In the genomic region with DNA sequence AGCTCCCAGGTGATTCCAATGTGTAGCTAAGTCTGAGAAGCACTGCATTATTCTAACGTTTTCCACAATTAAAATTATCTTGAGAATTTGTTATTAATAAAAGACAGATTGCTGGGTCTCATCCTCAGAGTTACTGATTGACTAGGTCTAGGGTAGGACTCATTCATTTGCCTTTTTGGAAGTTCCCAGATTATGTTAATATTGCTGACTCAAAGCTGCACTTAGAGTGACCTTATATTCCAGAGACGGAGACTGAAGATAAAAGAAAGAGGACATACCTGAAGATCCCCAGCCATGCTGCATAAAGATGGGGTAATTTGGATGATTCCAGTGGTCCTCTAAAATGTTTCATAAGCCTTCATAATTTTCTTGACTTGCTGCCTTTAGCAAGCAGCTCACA, we compare ENCODE assay signal across 15 cellular contexts.
DNase-seq lines count a peak whose midpoint lies in the region; ATAC-seq, FAIRE-seq and TF ChIP-seq lines count a peak whose summit lies in the region.
"Had no signal": no experiment of that assay in that cellular context is flagged by ENCODE, and none has a peak within 500 bp of the region (broad histone marks: within the 10 kb centered on the region; RNA-seq: fewer than 3 reads in every experiment).

No MANE protein-coding gene starts in this region.

- H3K4me3 Mint-ChIP-seq in osteocyte (ENCODE audit: unreplicated experiment), result no peak overlapping the region
- H3K4me3 Mint-ChIP-seq: CD8-positive, alpha-beta memory T cell had no signal

- peaks cover 16% of the 10 kb centered on the region for H3K4me1 Mint-ChIP-seq in osteocyte (ENCODE audit: unreplicated experiment)
- H3K4me1 Mint-ChIP-seq: CD8-positive, alpha-beta memory T cell had no signal

- ATAC-seq in GM21619 (IDR thresholded peaks at IDR 0.05; ENCODE audit: unreplicated experiment), result no peak
- ATAC-seq: HCT116 had no signal

- no peak overlapping the region for H3K4me3 ChIP-seq in epithelial cell of proximal tubule (ENCODE audit: low read depth, low read length)
- H3K4me3 ChIP-seq: BLaER1 had no signal

- H3K9me3 Mint-ChIP-seq in osteocyte (ENCODE audit: unreplicated experiment), result no peaks in the 10 kb centered on the region
- H3K9me3 Mint-ChIP-seq: CD8-positive, alpha-beta memory T cell had no signal

- TF ChIP-seq CTCF in epithelial cell of proximal tubule (conservative IDR thresholded peaks at IDR 0.05; ENCODE audit: low read depth, low read length) (no peak), osteocyte (IDR thresholded peaks at IDR 0.05) (no peak)

- peaks cover 9% of the 10 kb centered on the region for H3K27me3 Mint-ChIP-seq in osteocyte (ENCODE audit: unreplicated experiment)

- POLR2A ChIA-PET in HEK293T (lab: Yijun Ruan, JAX), result no interaction called here

- CTCF ChIA-PET in HEK293T (lab: Yijun Ruan, JAX), result no interaction called here

- no peak overlapping the region for H3K27ac Mint-ChIP-seq in osteocyte (ENCODE audit: unreplicated experiment)
- H3K27ac Mint-ChIP-seq: CD8-positive, alpha-beta memory T cell had no signal

- peak; percentile 45 for DNase-seq in RCC 7860 (ENCODE audit: low spot score)
- peak; percentile 50 for DNase-seq in epithelial cell of proximal tubule (ENCODE audit: low read depth)
- DNase-seq in kidney glomerular epithelial cell (lab: John Stamatoyannopoulos, UW), result peak; percentile 20
- no peak for DNase-seq in HEK293T (ENCODE audit: extremely low spot score)
- DNase-seq in osteocyte (ENCODE audit: extremely low spot score, unreplicated experiment), result no peak
- DNase-seq: Caco-2; CD8-positive, alpha-beta memory T cell; DMS53; GF-D8; IMR-90 had no signal

- no peak for FAIRE-seq in RCC 7860 (lab: Jason Lieb, UNC)
- FAIRE-seq: GM19239, H54 had no signal

- no peaks in the 10 kb centered on the region for H3K36me3 Mint-ChIP-seq in osteocyte (ENCODE audit: unreplicated experiment)
- H3K36me3 Mint-ChIP-seq: CD8-positive, alpha-beta memory T cell had no signal

TF ChIP-seq in HEK293T, 16 proteins besides CTCF, POLR2A, EP300 and RAD21:
- TF ChIP-seq ZNF384 (IDR thresholded peaks at IDR 0.05) (no peak), HDGF (IDR thresholded peaks at IDR 0.05; ENCODE audit: borderline replicate concordance) (no peak), NFRKB (IDR thresholded peaks at IDR 0.05) (no peak), FOXK2 (IDR thresholded peaks at IDR 0.05) (no peak), CTBP1 (IDR thresholded peaks at IDR 0.05; ENCODE audit: borderline replicate concordance) (no peak)
- TF ChIP-seq, protein P1, sequence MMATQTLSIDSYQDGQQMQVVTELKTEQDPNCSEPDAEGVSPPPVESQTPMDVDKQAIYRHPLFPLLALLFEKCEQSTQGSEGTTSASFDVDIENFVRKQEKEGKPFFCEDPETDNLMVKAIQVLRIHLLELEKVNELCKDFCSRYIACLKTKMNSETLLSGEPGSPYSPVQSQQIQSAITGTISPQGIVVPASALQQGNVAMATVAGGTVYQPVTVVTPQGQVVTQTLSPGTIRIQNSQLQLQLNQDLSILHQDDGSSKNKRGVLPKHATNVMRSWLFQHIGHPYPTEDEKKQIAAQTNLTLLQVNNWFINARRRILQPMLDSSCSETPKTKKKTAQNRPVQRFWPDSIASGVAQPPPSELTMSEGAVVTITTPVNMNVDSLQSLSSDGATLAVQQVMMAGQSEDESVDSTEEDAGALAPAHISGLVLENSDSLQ (IDR thresholded peaks at IDR 0.05), result no peak

Comparison
In these comparisons a context has a peak if more than half of its experiments do, and no peak if none do; other contexts are left out.
1. DNase-seq: peak in RCC 7860 (single experiment), epithelial cell of proximal tubule (single experiment) and kidney glomerular epithelial cell (single experiment); none in HEK293T (single experiment) and osteocyte (single experiment).